Comparison of ENCODE assay signal across 18 cellular contexts in genomic region chr5:944992-945685, GRCh38. TPM values are rescaled to one million over a fixed set of nuclear protein-coding genes. Genes with fewer than 3 reads are reported as not detected.
A peak's percentile ranks its signal among the peaks of the same experiment; 100 is the strongest.
DNase-seq lines count a peak whose midpoint lies in the region; ATAC-seq and TF ChIP-seq lines count a peak whose summit lies in the region.
"Had no signal": no experiment of that assay in that cellular context is flagged by ENCODE, and none has a peak within 500 bp of the region (broad histone marks: within the 10 kb centered on the region; RNA-seq: fewer than 3 reads in every experiment).

No MANE protein-coding gene starts in this region.

- POLR2A ChIA-PET in activated CD4-positive, alpha-beta T cell treated with anti-CD3 and anti-CD28 coated beads, Interleukin-2, amount 10 ng/mL, durations not matched to agents 7 days and 5 days (lab: Charles Lee) = no interaction called here
- POLR2A ChIA-PET in RWPE1 (lab: Yijun Ruan, JAX; ENCODE audit: low non-redundant PET) = no interaction called here

- H3K9me3 Mint-ChIP-seq in activated CD4-positive, alpha-beta T cell treated with anti-CD3 and anti-CD28 coated beads, Interleukin-2, amount 10 ng/mL, durations not matched to agents 7 days and 5 days = no peaks in the 10 kb centered on the region
- H3K9me3 Mint-ChIP-seq: activated naive CD4-positive, alpha-beta T cell treated with anti-CD3 and anti-CD28 coated beads, Interleukin-2, amount 10 ng/mL, durations not matched to agents 7 days and 5 days; natural killer cell had no signal

- H3K4me3 ChIP-seq in testis = no peak overlapping the region
- H3K4me3 ChIP-seq: GM23248, thyroid gland had no signal

- peaks cover 65% of the 10 kb centered on the region for H3K27me3 Mint-ChIP-seq in activated CD4-positive, alpha-beta T cell treated with anti-CD3 and anti-CD28 coated beads, Interleukin-2, amount 10 ng/mL, durations not matched to agents 7 days and 5 days

- TF ChIP-seq POLR2A in testis (IDR thresholded peaks at IDR 0.05) = no peak

- CTCF ChIA-PET in activated CD4-positive, alpha-beta T cell treated with anti-CD3 and anti-CD28 coated beads, Interleukin-2, amount 10 ng/mL, durations not matched to agents 7 days and 5 days (lab: Charles Lee) = interaction anchor here (2.1 kb wide), 1 partner anchor 12 kb away, joined by 9 read pairs; no protein-coding TSS in a partner anchor
- CTCF ChIA-PET in RWPE1 (lab: Yijun Ruan, JAX) = no interaction called here

- WGBS in testis, 2 donors = 72 to 80% methylated on average over 12 of the region's 12 CpGs

- H3K27ac ChIP-seq in RWPE1 (peak overlapping the region; percentile 41; the same call in 1 of the 2 replicates), testis (no peak overlapping the region)
- H3K27ac ChIP-seq: C4-2B, GM23248, thyroid gland had no signal

- H3K27ac Mint-ChIP-seq in activated CD4-positive, alpha-beta T cell treated with anti-CD3 and anti-CD28 coated beads, Interleukin-2, amount 10 ng/mL, durations not matched to agents 7 days and 5 days = peak overlapping the region; percentile 41
- H3K27ac Mint-ChIP-seq: activated naive CD4-positive, alpha-beta T cell treated with anti-CD3 and anti-CD28 coated beads, Interleukin-2, amount 10 ng/mL, durations not matched to agents 7 days and 5 days; natural killer cell had no signal

- no peaks in the 10 kb centered on the region for H3K9me3 ChIP-seq in testis
- H3K9me3 ChIP-seq: thyroid gland had no signal

- H3K36me3 ChIP-seq in testis (ENCODE audit: low read depth, missing control alignments) = no peaks in the 10 kb centered on the region
- H3K36me3 ChIP-seq: thyroid gland had no signal

- no peaks in the 10 kb centered on the region for H3K36me3 Mint-ChIP-seq in activated CD4-positive, alpha-beta T cell treated with anti-CD3 and anti-CD28 coated beads, Interleukin-2, amount 10 ng/mL, durations not matched to agents 7 days and 5 days (ENCODE audit: low read depth)
- H3K36me3 Mint-ChIP-seq: activated naive CD4-positive, alpha-beta T cell treated with anti-CD3 and anti-CD28 coated beads, Interleukin-2, amount 10 ng/mL, durations not matched to agents 7 days and 5 days; natural killer cell had no signal

- intact Hi-C loops in testis (cut with DNase I; ENCODE audit: low total_unique reads) = no loop called here

- no peak for DNase-seq in activated CD4-positive, alpha-beta T cell treated with anti-CD3 and anti-CD28 coated beads, Interleukin-2, amount 10 ng/mL, durations not matched to agents 7 days and 5 days
- DNase-seq in activated CD4-positive, alpha-beta T cell treated with anti-CD3 and anti-CD28 coated beads for 4 hours = no peak
- DNase-seq in RWPE1 (ENCODE audit: low spot score) (no peak), islet precursor cell (peak; percentile 46), testis (peak; percentile 9)
- DNase-seq: ACHN; activated CD4-positive, alpha-beta T cell treated with anti-CD3 and anti-CD28 coated beads, Interleukin-2, amount 50 U/mL, for 1 hour; activated naive CD4-positive, alpha-beta T cell treated with anti-CD3 and anti-CD28 coated beads, Interleukin-2, amount 10 ng/mL, durations not matched to agents 7 days and 5 days; natural killer cell; NCI-H1048; stimulated activated CD4-positive, alpha-beta T cell treated with anti-CD3 and anti-CD28 coated beads, Interleukin-12 subunit alpha, Interleukin-12 subunit beta, amount 100 ng/mL, for 4 hours; T-helper 9 cell; thyroid gland had no signal

- no peak for ATAC-seq in HG02884 (IDR thresholded peaks at IDR 0.05; ENCODE audit: unreplicated experiment)
- no peak for ATAC-seq in HG03196 (IDR thresholded peaks at IDR 0.05; ENCODE audit: unreplicated experiment)
- ATAC-seq in GM19395 (IDR thresholded peaks at IDR 0.05; ENCODE audit: unreplicated experiment) = no peak
- ATAC-seq: natural killer cell had no signal

- TF ChIP-seq CTCF in RWPE1 (conservative IDR thresholded peaks at IDR 0.05; ENCODE audit: low read depth) (no peak), testis (IDR thresholded peaks at IDR 0.05) (no peak)

- peaks cover 3% of the 10 kb centered on the region for H3K4me1 Mint-ChIP-seq in activated CD4-positive, alpha-beta T cell treated with anti-CD3 and anti-CD28 coated beads, Interleukin-2, amount 10 ng/mL, durations not matched to agents 7 days and 5 days

- no peaks in the 10 kb centered on the region for H3K27me3 ChIP-seq in testis
- H3K27me3 ChIP-seq: thyroid gland had no signal

- H3K4me1 ChIP-seq in testis = peaks cover 10% of the 10 kb centered on the region
- H3K4me1 ChIP-seq: thyroid gland had no signal

- H3K4me3 Mint-ChIP-seq in activated CD4-positive, alpha-beta T cell treated with anti-CD3 and anti-CD28 coated beads, Interleukin-2, amount 10 ng/mL, durations not matched to agents 7 days and 5 days = no peak overlapping the region
- H3K4me3 Mint-ChIP-seq: activated naive CD4-positive, alpha-beta T cell treated with anti-CD3 and anti-CD28 coated beads, Interleukin-2, amount 10 ng/mL, durations not matched to agents 7 days and 5 days; natural killer cell had no signal

RNA-seq across cellular contexts. Expression of gene TRIP13, which starts 52.5 kb away (rescaled TPM):
- total RNA-seq in activated CD4-positive, alpha-beta T cell treated with anti-CD3 and anti-CD28 coated beads, Interleukin-2, amount 10 ng/mL, durations not matched to agents 7 days and 5 days = 10 to 100 TPM; 33.4 to 38.6 TPM
- total RNA-seq in testis = 10 to 100 TPM; 34.3 to 49.1 TPM
- 71.6 TPM for polyA plus RNA-seq in testis (ENCODE audit: insufficient read depth, low read depth, low replicate concordance)

RNA-seq across cellular contexts. Expression of gene BRD9, which starts 52.5 kb away (rescaled TPM):
- total RNA-seq in activated CD4-positive, alpha-beta T cell treated with anti-CD3 and anti-CD28 coated beads, Interleukin-2, amount 10 ng/mL, durations not matched to agents 7 days and 5 days = 10 to 100 TPM; 52.7 to 59.1 TPM
- total RNA-seq in testis = 100 to 1,000 TPM in 1 of 2 donors, 10 to 100 TPM in 1; 68.6 to 101 TPM
- polyA plus RNA-seq in testis (ENCODE audit: insufficient read depth, low read depth, low replicate concordance) = 51.5 TPM

Comparison
In these comparisons a context has a peak if more than half of its experiments do, and no peak if none do; other contexts are left out.
1. DNase-seq: peak in islet precursor cell (single experiment) and testis (single experiment); none in activated CD4-positive, alpha-beta T cell treated with anti-CD3 and anti-CD28 coated beads, Interleukin-2, amount 10 ng/mL, durations not matched to agents 7 days and 5 days (single experiment), activated CD4-positive, alpha-beta T cell treated with anti-CD3 and anti-CD28 coated beads for 4 hours (0 of 2) and RWPE1 (single experiment).